12 cellular contexts compared by ENCODE assay signal in the genomic region with DNA sequence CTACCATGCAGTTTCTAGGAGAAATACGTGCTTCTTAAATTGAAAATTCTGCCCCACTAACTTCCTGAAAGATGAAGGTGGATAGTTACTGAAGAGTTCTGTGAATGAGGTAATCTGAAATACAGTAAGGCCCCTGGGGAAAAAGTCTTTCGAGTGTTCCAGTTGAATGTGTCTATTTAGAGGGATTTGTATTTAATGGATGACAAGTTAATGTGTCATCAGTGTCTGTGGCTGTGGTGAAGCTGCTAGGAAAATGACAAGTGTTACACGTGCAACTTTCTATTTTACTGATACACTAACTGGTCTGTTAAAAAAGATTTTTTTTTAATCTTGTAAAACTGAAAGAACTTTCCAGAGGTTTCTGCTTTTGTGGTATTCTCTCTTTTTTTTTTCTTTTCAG.
DNase-seq lines count a peak whose midpoint lies in the region; ATAC-seq lines count a peak whose summit lies in the region.
"Had no signal": no experiment of that assay in that cellular context is flagged by ENCODE, and none has a peak within 500 bp of the region (broad histone marks: within the 10 kb centered on the region; RNA-seq: fewer than 3 reads in every experiment).

No MANE protein-coding gene starts in this region.

- in situ Hi-C loops in SK-MEL-5 (cut with HindIII; ENCODE audit: low pct_unique_long_range_greater_than_20kb, low sequenced_read_pairs): no loop called here

- H3K27ac Mint-ChIP-seq in activated naive CD4-positive, alpha-beta T cell treated with anti-CD3 and anti-CD28 coated beads, Interleukin-2, amount 50 U/mL, for 72 hours: no peak overlapping the region
- H3K27ac Mint-ChIP-seq in stimulated activated memory B cell treated with anti-CD40 and anti-IgM and Interleukin-4, amounts not matched to agents 10 μg/mL and 1 μg/mL and 100 μg/mL, for 72 hours: no peak overlapping the region
- H3K27ac Mint-ChIP-seq: activated naive CD8-positive, alpha-beta T cell had no signal

- H3K9me3 Mint-ChIP-seq in activated naive CD4-positive, alpha-beta T cell treated with anti-CD3 and anti-CD28 coated beads, Interleukin-2, amount 50 U/mL, for 72 hours: no peaks in the 10 kb centered on the region
- H3K9me3 Mint-ChIP-seq in stimulated activated memory B cell treated with anti-CD40 and anti-IgM and Interleukin-4, amounts not matched to agents 10 μg/mL and 1 μg/mL and 100 μg/mL, for 72 hours: no peaks in the 10 kb centered on the region

- no peak for DNase-seq in activated naive CD4-positive, alpha-beta T cell treated with anti-CD3 and anti-CD28 coated beads, Interleukin-2, amount 50 U/mL, for 72 hours (ENCODE audit: low spot score in 2 of 2)
- no peak for DNase-seq in activated naive CD4-positive, alpha-beta T cell treated with anti-CD3 and anti-CD28 coated beads, Interleukin-2, amount 50 U/mL, for 16 hours
- DNase-seq in SK-MEL-5 (ENCODE audit: low read depth, low spot score) (peak; percentile 2), RPMI8226 (no peak), NCI-H2029 (lab: John Stamatoyannopoulos, UW) (no peak)
- DNase-seq: midbrain, NCI-H1092, uterus had no signal

- peak; percentile 64 to 95 for ATAC-seq in activated naive CD4-positive, alpha-beta T cell treated with anti-CD3 and anti-CD28 coated beads, Interleukin-2, amount 50 U/mL, for 72 hours
- ATAC-seq in HG03066 (IDR thresholded peaks at IDR 0.05; ENCODE audit: low read depth, unreplicated experiment) (peak; percentile 68), esophagus mucosa (no peak)
- peak; percentile 45 for ATAC-seq in stimulated activated memory B cell treated with anti-CD40 and anti-IgM and Interleukin-4, amounts not matched to agents 10 μg/mL and 1 μg/mL and 100 μg/mL, for 72 hours

- peaks cover 6% of the 10 kb centered on the region for H3K4me1 Mint-ChIP-seq in stimulated activated memory B cell treated with anti-CD40 and anti-IgM and Interleukin-4, amounts not matched to agents 10 μg/mL and 1 μg/mL and 100 μg/mL, for 72 hours

- H3K27me3 Mint-ChIP-seq in stimulated activated memory B cell treated with anti-CD40 and anti-IgM and Interleukin-4, amounts not matched to agents 10 μg/mL and 1 μg/mL and 100 μg/mL, for 72 hours: no peaks in the 10 kb centered on the region

- no peak overlapping the region for H3K4me3 Mint-ChIP-seq in stimulated activated memory B cell treated with anti-CD40 and anti-IgM and Interleukin-4, amounts not matched to agents 10 μg/mL and 1 μg/mL and 100 μg/mL, for 72 hours
- H3K4me3 Mint-ChIP-seq: activated naive CD8-positive, alpha-beta T cell had no signal

- no peaks in the 10 kb centered on the region for H3K36me3 Mint-ChIP-seq in activated naive CD4-positive, alpha-beta T cell treated with anti-CD3 and anti-CD28 coated beads, Interleukin-2, amount 50 U/mL, for 72 hours
- H3K36me3 Mint-ChIP-seq in stimulated activated memory B cell treated with anti-CD40 and anti-IgM and Interleukin-4, amounts not matched to agents 10 μg/mL and 1 μg/mL and 100 μg/mL, for 72 hours: no peaks in the 10 kb centered on the region
- H3K36me3 Mint-ChIP-seq: activated naive CD8-positive, alpha-beta T cell had no signal
